10 cellular contexts compared by ENCODE assay signal in genomic region chr11:111976614-111977140, GRCh38. TPM values are rescaled to one million over a fixed set of nuclear protein-coding genes. Genes with fewer than 3 reads are reported as not detected.
DNase-seq lines count a peak whose midpoint lies in the region; ATAC-seq, FAIRE-seq and TF ChIP-seq lines count a peak whose summit lies in the region.
"Had no signal": no experiment of that assay in that cellular context is flagged by ENCODE, and none has a peak within 500 bp of the region (broad histone marks: within the 10 kb centered on the region; RNA-seq: fewer than 3 reads in every experiment).

No MANE protein-coding gene starts in this region.

- POLR2A ChIA-PET in CD4-positive, alpha-beta memory T cell (lab: Charles Lee; ENCODE audit: partially characterized antibody), result no interaction called here
- POLR2A ChIA-PET in WTC11 (lab: Charles Lee), result interaction anchor here (1.1 to 2.7 kb wide), 5 partner anchors 33 to 91 kb away, joined by 3 to 17 read pairs (median 6); partner anchors contain the start of gene DIXDC1

- H3K4me1 ChIP-seq in CD4-positive, alpha-beta memory T cell (ENCODE audit: insufficient read depth, low read length), result peaks cover 7% of the 10 kb centered on the region
- H3K4me1 ChIP-seq in gastroesophageal sphincter, result peaks cover 4 to 60% (median 18%) of the 10 kb centered on the region in 3 donors
- H3K4me1 ChIP-seq in pancreas, result peaks cover 0 to 5% (median 0%) of the 10 kb centered on the region in 3 donors

- ATAC-seq in WTC11 (no peak; the same call in 1 of the 2 replicates), gastroesophageal sphincter (peak; percentile 80), pancreas (peak; percentile 22 to 50 (median 36)), GM18873 (IDR thresholded peaks at IDR 0.05; ENCODE audit: low FRiP score, unreplicated experiment) (no peak), GM21737 (IDR thresholded peaks at IDR 0.05; ENCODE audit: unreplicated experiment) (no peak), HG02852 (IDR thresholded peaks at IDR 0.05; ENCODE audit: unreplicated experiment) (no peak)

- no peak for DNase-seq in CD4-positive, alpha-beta memory T cell
- peak; percentile 35 for DNase-seq in WTC11 (ENCODE audit: low spot score)
- DNase-seq in pancreas, result peak in 2 of 6 donors; percentile 22 to 62
- DNase-seq in NCI-H2227 treated with DMSO at 0.1 percent for 48 hours (lab: John Stamatoyannopoulos, UW), result no peak

- peaks cover 8 to 17% of the 10 kb centered on the region in 2 donors for H3K27me3 Mint-ChIP-seq in CD4-positive, alpha-beta memory T cell
- H3K27me3 Mint-ChIP-seq in WTC11 (ENCODE audit: low read depth), result no peaks in the 10 kb centered on the region

- no peak for FAIRE-seq in pancreas (lab: Jason Lieb, UNC)
- FAIRE-seq: GM18507, islet of Langerhans had no signal

- H3K27ac Mint-ChIP-seq in CD4-positive, alpha-beta memory T cell, result no peak overlapping the region
- peak overlapping the region; percentile 92 for H3K27ac Mint-ChIP-seq in WTC11

- H3K4me1 Mint-ChIP-seq in CD4-positive, alpha-beta memory T cell, result peaks cover 4 to 10% (median 8%) of the 10 kb centered on the region in 4 donors
- peaks cover 36% of the 10 kb centered on the region for H3K4me1 Mint-ChIP-seq in WTC11

- no peaks in the 10 kb centered on the region for H3K36me3 ChIP-seq in CD4-positive, alpha-beta memory T cell (ENCODE audit: insufficient read depth, low read length)
- peaks cover 0 to 28% of the 10 kb centered on the region in 2 donors for H3K36me3 ChIP-seq in gastroesophageal sphincter
- H3K36me3 ChIP-seq in pancreas, result no peaks in the 10 kb centered on the region

- CTCF ChIA-PET in CD4-positive, alpha-beta memory T cell (lab: Charles Lee; ENCODE audit: partially characterized antibody), result interaction anchor here (1.2 to 2.2 kb wide), 3 partner anchors 38 to 47 kb away, joined by 4 to 10 read pairs (median 5); no protein-coding TSS in a partner anchor
- CTCF ChIA-PET in WTC11 (lab: Charles Lee), result interaction anchor here (0.6 to 3.5 kb wide), 11 partner anchors 8 to 369 kb away, joined by 3 to 31 read pairs (median 5); partner anchors contain the start of genes ALG9, C11orf52 and DIXDC1

- intact Hi-C loops in CD4-positive, alpha-beta memory T cell (cut with micrococcal nuclease), result no loop called here
- intact Hi-C loops in pancreas (cut with DNase I), result loop anchor here in 1 of 3 donors (5.0 kb wide), 1 partner anchor 99 kb away; the partner anchor contains the start of genes CFAP68 and FDXACB1

- peaks cover 0 to 1% (median 0%) of the 10 kb centered on the region in 8 donors for H3K9me3 Mint-ChIP-seq in CD4-positive, alpha-beta memory T cell
- H3K9me3 Mint-ChIP-seq in WTC11, result no peaks in the 10 kb centered on the region

- TF ChIP-seq POLR2A in gastroesophageal sphincter (IDR thresholded peaks at IDR 0.05), result peak; percentile 13 to 30

- H3K27me3 ChIP-seq in CD4-positive, alpha-beta memory T cell (ENCODE audit: insufficient read depth, low read length), result no peaks in the 10 kb centered on the region
- H3K27me3 ChIP-seq in gastroesophageal sphincter (no peaks in the 10 kb centered on the region), pancreas (no peaks in the 10 kb centered on the region)

- no peaks in the 10 kb centered on the region for H3K9me3 ChIP-seq in CD4-positive, alpha-beta memory T cell (ENCODE audit: control insufficient read depth in 1 of 2, low read length in 2 of 2)
- H3K9me3 ChIP-seq in gastroesophageal sphincter (no peaks in the 10 kb centered on the region), pancreas (no peaks in the 10 kb centered on the region)

- no peak for TF ChIP-seq EP300 in gastroesophageal sphincter (IDR thresholded peaks at IDR 0.05)

- H3K4me3 Mint-ChIP-seq in CD4-positive, alpha-beta memory T cell, result peak overlapping the region in 7 of 8 donors; percentile 14 to 76 (median 57)
- peak overlapping the region; percentile 86 for H3K4me3 Mint-ChIP-seq in WTC11

- no peak overlapping the region for H3K4me3 ChIP-seq in CD4-positive, alpha-beta memory T cell (ENCODE audit: low read length in 2 of 2)
- H3K4me3 ChIP-seq in gastroesophageal sphincter (peak overlapping the region; percentile 72 to 77), pancreas (peak overlapping the region in 3 of 4 donors; percentile 38 to 67 (median 59))

- no peak for TF ChIP-seq CTCF in WTC11 (IDR thresholded peaks at IDR 0.05)
- no peak for TF ChIP-seq CTCF in gastroesophageal sphincter (IDR thresholded peaks at IDR 0.05)
- no peak for TF ChIP-seq CTCF in pancreas (IDR thresholded peaks at IDR 0.05)

- 2 to 3% methylated on average over 10 to 12 of the region's 23 CpGs for WGBS in gastroesophageal sphincter (ENCODE audit: low coverage in 1 of 2), 2 donors
- 41 to 57% methylated on average over 23 of the region's 23 CpGs for WGBS in pancreas, 2 donors

- H3K27ac ChIP-seq in CD4-positive, alpha-beta memory T cell (ENCODE audit: low read depth, low read length), result no peak overlapping the region
- H3K27ac ChIP-seq in gastroesophageal sphincter, result peak overlapping the region; percentile 88 to 98 (median 94)
- H3K27ac ChIP-seq in pancreas, result peak overlapping the region in 3 of 4 donors; percentile 33 to 46 (median 34)

- no peaks in the 10 kb centered on the region for H3K36me3 Mint-ChIP-seq in CD4-positive, alpha-beta memory T cell
- H3K36me3 Mint-ChIP-seq in WTC11, result no peaks in the 10 kb centered on the region

TF ChIP-seq in WTC11, 78 proteins besides CTCF, POLR2A, EP300 and RAD21:
- TF ChIP-seq TEAD1 (CRISPR knock-in tag; IDR thresholded peaks at IDR 0.05) (no peak), ERG (CRISPR knock-in tag; IDR thresholded peaks at IDR 0.05) (no peak), ZNF532 (CRISPR knock-in tag; IDR thresholded peaks at IDR 0.05; ENCODE audit: borderline replicate concordance) (no peak), ZNF671 (CRISPR knock-in tag; IDR thresholded peaks at IDR 0.05) (no peak), ZNF423 (CRISPR knock-in tag; IDR thresholded peaks at IDR 0.05) (peak; percentile 3; the same call in 1 of the 2 replicates)

RNA-seq across cellular contexts. Expression of gene DIXDC1, which starts 39.5 kb away (rescaled TPM):
- 1 to 10 TPM; 1.1 to 2.1 TPM for total RNA-seq in CD4-positive, alpha-beta memory T cell
- polyA plus RNA-seq in CD4-positive, alpha-beta memory T cell, result under 1 TPM; 0.72 to 0.75 TPM
- total RNA-seq in WTC11 (2021) (12.6 to 14.6 TPM (median 13.5 TPM) in 3 replicates), gastroesophageal sphincter (100 to 1,000 TPM; 125 to 164 (median 153) TPM), pancreas (10 to 100 TPM in 1 of 6 donors, 1 to 10 TPM in 5; 3.8 to 11.3 (median 5.9) TPM)
- 1 to 10 TPM; 3.1 to 4.2 TPM for polyA plus RNA-seq in pancreas

RNA-seq across cellular contexts. Expression of gene DLAT, which starts 48.5 kb away (rescaled TPM):
- total RNA-seq in CD4-positive, alpha-beta memory T cell, result 10 to 100 TPM; 19.4 to 21.6 TPM
- 10 to 100 TPM; 27.7 to 33.4 TPM for polyA plus RNA-seq in CD4-positive, alpha-beta memory T cell
- 55.7 to 60.4 TPM (median 56.6 TPM) in 3 replicates for total RNA-seq in WTC11 (2021)
- total RNA-seq in gastroesophageal sphincter, result 10 to 100 TPM; 18.2 to 38.6 (median 32.1) TPM
- 10 to 100 TPM in 2 of 6 donors, 1 to 10 TPM in 4; 5.5 to 13.9 (median 8.6) TPM for total RNA-seq in pancreas
- polyA plus RNA-seq in pancreas, result 1 to 10 TPM; 4.2 to 8.2 TPM

RNA-seq across cellular contexts. Expression of gene C11orf52, which starts 58.0 kb away (rescaled TPM):
- not detected for total RNA-seq in CD4-positive, alpha-beta memory T cell
- not detected for polyA plus RNA-seq in CD4-positive, alpha-beta memory T cell
- total RNA-seq in WTC11 (2021) (2.1 to 4.2 TPM (median 3.0 TPM) in 3 replicates), gastroesophageal sphincter (1 to 10 TPM in 3 of 4 donors, not detected in 1; 2.4 to 3.3 (median 3.1) TPM), pancreas (10 to 100 TPM in 4 of 6 donors, 1 to 10 TPM in 2; 9.3 to 18.5 (median 11.7) TPM)
- 10 to 100 TPM; 19.4 to 23.3 TPM for polyA plus RNA-seq in pancreas

Comparison
In these comparisons a context has a peak if more than half of its experiments do, and no peak if none do; other contexts are left out.
1. H3K4me3 ChIP-seq: peak in gastroesophageal sphincter (2 of 2) and pancreas (3 of 4); none in CD4-positive, alpha-beta memory T cell (0 of 2).
2. ATAC-seq: peak in gastroesophageal sphincter (single experiment) and pancreas (4 of 4); none in WTC11 (single experiment), GM18873 (single experiment), GM21737 (single experiment) and HG02852 (single experiment).